ENCODE assay signal across 8 cellular contexts in the genomic region with DNA sequence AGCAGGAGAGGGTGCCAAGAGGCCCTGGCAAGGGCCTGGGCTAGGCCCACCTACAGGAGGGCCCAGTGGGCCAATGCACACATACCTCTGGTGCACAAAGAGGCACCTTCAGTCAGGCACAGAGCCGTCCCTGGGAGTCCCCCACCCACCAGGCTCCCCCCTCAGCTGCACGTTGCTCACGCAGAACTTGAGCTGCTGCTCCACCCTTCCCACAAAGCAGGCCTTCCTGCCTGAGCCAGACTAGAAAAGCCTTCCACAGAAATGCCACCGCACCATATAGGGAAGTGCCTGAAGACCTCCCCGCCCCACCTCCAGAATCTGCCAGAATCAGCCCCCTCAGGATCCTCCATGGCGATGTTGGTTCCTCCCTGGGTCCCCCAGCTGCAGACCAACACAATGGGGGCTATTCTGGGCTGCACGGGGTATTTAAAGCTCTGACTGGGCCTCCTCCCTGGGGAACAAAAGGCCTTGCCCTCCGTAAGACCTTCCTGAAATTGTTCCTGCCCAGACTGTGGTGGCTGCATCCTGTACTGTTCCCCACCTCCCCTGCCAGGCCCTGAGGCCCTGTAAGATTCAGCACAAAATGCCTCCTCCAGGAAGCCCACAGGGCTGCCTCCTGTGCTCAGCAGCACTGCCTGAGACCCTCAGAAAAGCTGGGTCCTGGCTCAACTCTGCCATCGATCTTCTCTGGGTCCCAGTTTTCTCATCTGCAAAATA. TPM values are rescaled to one million over a fixed set of nuclear protein-coding genes. Genes with fewer than 3 reads are reported as not detected.
DNase-seq lines count a peak whose midpoint lies in the region; ATAC-seq and TF ChIP-seq lines count a peak whose summit lies in the region.

No MANE protein-coding gene starts in this region.

- H3K9me3 ChIP-seq in HUES6 (ENCODE audit: control insufficient read depth, insufficient read depth, low read depth, low read length) (no peaks in the 10 kb centered on the region), hepatocyte (ENCODE audit: low read depth) (no peaks in the 10 kb centered on the region)

- no peaks in the 10 kb centered on the region for H3K27me3 Mint-ChIP-seq in activated T-helper 17 cell treated with anti-CD3 and anti-CD28 coated beads, Interleukin-2, amount 50 U/mL, for 72 hours
- H3K27me3 Mint-ChIP-seq in natural killer cell (ENCODE audit: low read depth in 2 of 2): no peaks in the 10 kb centered on the region

- WGBS in hepatocyte (ENCODE audit: low lambda C conversion rate, missing lambda C conversion rate): 62% methylated on average over 9 of the region's 9 CpGs

- H3K4me1 ChIP-seq in HUES6 (ENCODE audit: control insufficient read depth, insufficient read depth, low read length): peaks cover 52% of the 10 kb centered on the region
- peaks cover 39% of the 10 kb centered on the region for H3K4me1 ChIP-seq in hepatocyte (ENCODE audit: insufficient read depth)

- no peaks in the 10 kb centered on the region for H3K9me2 ChIP-seq in hepatocyte (replicated peaks; ENCODE audit: insufficient read depth)

- peak overlapping the region; percentile 47 for H3K4me3 Mint-ChIP-seq in activated T-helper 17 cell treated with anti-CD3 and anti-CD28 coated beads, Interleukin-2, amount 50 U/mL, for 72 hours
- H3K4me3 Mint-ChIP-seq in natural killer cell: no peak overlapping the region

- DNase-seq in hepatocyte (ENCODE audit: low spot score) (peak; percentile 53), natural killer cell (no peak), SW480 (ENCODE audit: low spot score) (no peak)
- peak; percentile 56 for DNase-seq in stimulated activated CD4-positive, alpha-beta T cell treated with anti-CD3 and anti-CD28 coated beads, Interleukin-4, amount 100 ng/mL, for 1 hour

- intact Hi-C loops in natural killer cell (cut with micrococcal nuclease): no loop called here

- H2AFZ ChIP-seq in hepatocyte: no peak overlapping the region

- ATAC-seq in activated T-helper 17 cell treated with anti-CD3 and anti-CD28 coated beads, Interleukin-2, amount 50 U/mL, for 72 hours (replicated peaks): peak; percentile 78
- ATAC-seq in natural killer cell (no peak), GM18519 (IDR thresholded peaks at IDR 0.05; ENCODE audit: low FRiP score, unreplicated experiment) (no peak), GM21529 (IDR thresholded peaks at IDR 0.05; ENCODE audit: unreplicated experiment) (no peak)

- no peaks in the 10 kb centered on the region for H3K9me3 Mint-ChIP-seq in activated T-helper 17 cell treated with anti-CD3 and anti-CD28 coated beads, Interleukin-2, amount 50 U/mL, for 72 hours
- no peaks in the 10 kb centered on the region for H3K9me3 Mint-ChIP-seq in natural killer cell

- H3K27ac ChIP-seq in HUES6 (ENCODE audit: low read depth, low read length): peak overlapping the region; percentile 62
- H3K27ac ChIP-seq in hepatocyte: peak overlapping the region; percentile 74

- no peak for TF ChIP-seq CTCF in hepatocyte (IDR thresholded peaks at IDR 0.05; ENCODE audit: poor library complexity)
- TF ChIP-seq CTCF in natural killer cell (IDR thresholded peaks at IDR 0.05): no peak

- no peaks in the 10 kb centered on the region for H4K20me1 ChIP-seq in hepatocyte (ENCODE audit: insufficient read depth, poor library complexity, severe bottlenecking)

- peaks cover 62% of the 10 kb centered on the region for H3K79me2 ChIP-seq in hepatocyte

- H3K4me2 ChIP-seq in hepatocyte: no peak overlapping the region

- H3K4me3 ChIP-seq in HUES6 (ENCODE audit: low read depth, low read length): no peak overlapping the region
- no peak overlapping the region for H3K4me3 ChIP-seq in hepatocyte

- H3K27ac Mint-ChIP-seq in activated T-helper 17 cell treated with anti-CD3 and anti-CD28 coated beads, Interleukin-2, amount 50 U/mL, for 72 hours: peak overlapping the region; percentile 78
- H3K27ac Mint-ChIP-seq in natural killer cell: no peak overlapping the region

- peak overlapping the region; percentile 55 for H3K9ac ChIP-seq in HUES6 (ENCODE audit: low read length)

- 0 out of 2 replicates have a peak, but pooled peaks cover 2% of the 10 kb centered on the region for H3K36me3 ChIP-seq in HUES6 (ENCODE audit: control insufficient read depth, insufficient read depth, low read length)
- no peaks in the 10 kb centered on the region for H3K36me3 ChIP-seq in hepatocyte (replicated peaks; ENCODE audit: insufficient read depth, low read depth)

- H3K27me3 ChIP-seq in HUES6 (ENCODE audit: control insufficient read depth, insufficient read depth, low read length): no peaks in the 10 kb centered on the region
- H3K27me3 ChIP-seq in hepatocyte: no peaks in the 10 kb centered on the region

- peaks cover 8% of the 10 kb centered on the region for H3K4me1 Mint-ChIP-seq in activated T-helper 17 cell treated with anti-CD3 and anti-CD28 coated beads, Interleukin-2, amount 50 U/mL, for 72 hours
- peaks cover 6 to 10% of the 10 kb centered on the region in 2 donors for H3K4me1 Mint-ChIP-seq in natural killer cell

- no peaks in the 10 kb centered on the region for H3K36me3 Mint-ChIP-seq in activated T-helper 17 cell treated with anti-CD3 and anti-CD28 coated beads, Interleukin-2, amount 50 U/mL, for 72 hours (ENCODE audit: low read depth)
- no peaks in the 10 kb centered on the region for H3K36me3 Mint-ChIP-seq in natural killer cell

RNA-seq across cellular contexts. Expression of gene HSPG2, which starts 27.2 kb away (rescaled TPM):
- total RNA-seq in activated T-helper 17 cell treated with anti-CD3 and anti-CD28 coated beads, Interleukin-2, amount 50 U/mL, for 72 hours: 10 to 100 TPM in 1 of 2 donors, 1 to 10 TPM in 1; 1.8 to 33.3 TPM
- total RNA-seq in hepatocyte: 38.3 and 72.4 TPM in 2 replicates
- 81.2 and 91.2 TPM in 2 replicates for polyA plus RNA-seq in hepatocyte
- total RNA-seq in natural killer cell: under 1 TPM; 0.54 to 0.93 (median 0.90) TPM

Comparison
In these comparisons a context has a peak if more than half of its experiments do, and no peak if none do; other contexts are left out.
1. DNase-seq: peak in hepatocyte (single experiment) and stimulated activated CD4-positive, alpha-beta T cell treated with anti-CD3 and anti-CD28 coated beads, Interleukin-4, amount 100 ng/mL, for 1 hour (single experiment); none in natural killer cell (single experiment) and SW480 (single experiment).